8 cellular contexts compared by ENCODE assay signal in the genomic region with DNA sequence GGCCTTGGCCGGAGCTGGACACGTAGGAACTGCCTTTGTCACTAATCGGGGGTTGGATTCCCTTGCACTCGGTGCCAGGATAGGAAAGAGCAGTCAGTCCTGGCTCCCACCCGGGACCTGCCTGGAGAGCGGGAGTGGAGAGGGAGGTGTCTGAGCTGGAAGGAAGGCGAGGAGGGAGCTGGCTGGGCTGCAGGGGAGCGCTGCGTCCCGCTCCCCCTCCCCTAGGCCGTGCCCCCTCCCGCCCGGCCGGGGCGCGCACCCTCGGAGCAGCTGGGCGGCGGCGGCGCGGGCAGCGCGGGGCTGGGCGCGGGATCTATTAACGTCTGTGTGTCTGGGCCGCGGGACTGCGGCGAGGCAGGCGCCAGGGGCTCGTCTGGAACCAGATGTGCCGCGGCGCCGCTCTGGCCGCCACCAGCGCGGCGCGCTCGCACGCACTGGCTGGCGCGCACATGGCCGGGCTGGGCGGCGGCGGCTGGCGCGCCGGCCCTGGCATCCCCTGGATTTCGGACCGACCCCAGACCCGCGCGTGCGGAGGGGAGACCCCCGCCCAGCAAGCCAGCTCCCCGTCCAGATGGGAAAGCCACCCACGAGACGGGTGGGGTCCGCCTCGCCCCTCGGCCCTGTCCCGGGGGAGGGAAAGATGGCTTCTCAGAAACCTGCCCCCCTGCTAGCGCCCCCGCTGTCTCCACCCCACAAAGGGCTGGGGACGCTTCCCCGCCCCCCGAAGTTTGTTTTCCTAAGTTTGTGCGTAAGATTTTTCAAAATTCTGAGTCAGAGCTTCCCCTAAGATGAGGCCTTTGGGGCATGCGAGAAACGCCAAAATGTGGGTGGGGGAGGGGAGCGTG. TPM values are rescaled to one million over a fixed set of nuclear protein-coding genes. Genes with fewer than 3 reads are reported as not detected.
DNase-seq lines count a peak whose midpoint lies in the region; ATAC-seq and TF ChIP-seq lines count a peak whose summit lies in the region.

No MANE protein-coding gene starts in this region.

- no peak overlapping the region for H3K9ac ChIP-seq in Karpas-422 (ENCODE audit: low read length)

- TF ChIP-seq CTCF in AG04449 (IDR thresholded peaks at IDR 0.05; ENCODE audit: insufficient read depth, low read length, missing control alignments) (no peak), right atrium auricular region (IDR thresholded peaks at IDR 0.05) (no peak)

- H3K36me3 ChIP-seq in right atrium auricular region (no peaks in the 10 kb centered on the region), Karpas-422 (ENCODE audit: insufficient read depth, low read length) (no peaks in the 10 kb centered on the region)

- no peak overlapping the region for H2AFZ ChIP-seq in Karpas-422 (ENCODE audit: low read length)

- H3K4me3 Mint-ChIP-seq in activated naive CD4-positive, alpha-beta T cell treated with anti-CD3 and anti-CD28 coated beads, Interleukin-2, amount 50 U/mL, for 24 hours, result peak overlapping the region; percentile 81

- POLR2A ChIA-PET in AG04449 (lab: Yijun Ruan, JAX), result interaction anchor here (0.6 to 2.2 kb wide), 5 partner anchors 15 to 523 kb away, joined by 3 to 17 read pairs (median 3); no protein-coding TSS in a partner anchor

- H3K4me1 ChIP-seq in right atrium auricular region (peaks cover 0 to 19% of the 10 kb centered on the region in 2 donors), Karpas-422 (ENCODE audit: low read length) (no peaks in the 10 kb centered on the region)

- H3K27me3 ChIP-seq in right atrium auricular region, result no peaks in the 10 kb centered on the region
- no peaks in the 10 kb centered on the region for H3K27me3 ChIP-seq in Karpas-422 (ENCODE audit: low read length)

- H3K9me2 ChIP-seq in Karpas-422 (replicated peaks; ENCODE audit: insufficient read depth, low read length), result no peaks in the 10 kb centered on the region

- no peaks in the 10 kb centered on the region for H4K20me1 ChIP-seq in Karpas-422 (ENCODE audit: insufficient read depth, low read depth, low read length)

- peaks cover 11% of the 10 kb centered on the region for H3K27me3 Mint-ChIP-seq in activated naive CD4-positive, alpha-beta T cell treated with anti-CD3 and anti-CD28 coated beads, Interleukin-2, amount 50 U/mL, for 24 hours

- H3K27ac Mint-ChIP-seq in activated naive CD4-positive, alpha-beta T cell treated with anti-CD3 and anti-CD28 coated beads, Interleukin-2, amount 50 U/mL, for 24 hours, result peak overlapping the region; percentile 84

- peak overlapping the region; percentile 49 for H3K4me3 ChIP-seq in AG04449 (ENCODE audit: low read depth, low read length)
- peak overlapping the region; percentile 27 to 42 for H3K4me3 ChIP-seq in right atrium auricular region
- H3K4me3 ChIP-seq in Karpas-422 (ENCODE audit: low read length), result no peak overlapping the region

- H3K4me2 ChIP-seq in Karpas-422 (ENCODE audit: low read depth, low read length, poor library complexity, severe bottlenecking), result no peak overlapping the region

- no peaks in the 10 kb centered on the region for H3K9me3 ChIP-seq in right atrium auricular region
- no peaks in the 10 kb centered on the region for H3K9me3 ChIP-seq in Karpas-422 (ENCODE audit: low read length)

- no peaks in the 10 kb centered on the region for H3K36me3 Mint-ChIP-seq in activated naive CD4-positive, alpha-beta T cell treated with anti-CD3 and anti-CD28 coated beads, Interleukin-2, amount 50 U/mL, for 24 hours

- no peaks in the 10 kb centered on the region for H3K9me3 Mint-ChIP-seq in activated naive CD4-positive, alpha-beta T cell treated with anti-CD3 and anti-CD28 coated beads, Interleukin-2, amount 50 U/mL, for 24 hours

- H3K79me2 ChIP-seq in Karpas-422 (ENCODE audit: low read length), result no peaks in the 10 kb centered on the region

- peak overlapping the region; percentile 73 to 84 for H3K27ac ChIP-seq in right atrium auricular region
- no peak overlapping the region for H3K27ac ChIP-seq in Karpas-422 (ENCODE audit: low read length)

- CTCF ChIA-PET in AG04449 (lab: Yijun Ruan, JAX), result interaction anchor here (0.9 to 3.9 kb wide), 10 partner anchors 13 to 92 kb away, joined by 3 to 19 read pairs (median 4); no protein-coding TSS in a partner anchor

- H3K4me1 Mint-ChIP-seq in activated naive CD4-positive, alpha-beta T cell treated with anti-CD3 and anti-CD28 coated beads, Interleukin-2, amount 50 U/mL, for 24 hours, result peaks cover 3% of the 10 kb centered on the region

- DNase-seq in AG04449 (ENCODE audit: low read depth, low spot score), result no peak
- DNase-seq in NCI-H1105 (lab: John Stamatoyannopoulos, UW), result peak; percentile 31
- peak; percentile 86 for DNase-seq in right atrium auricular region (ENCODE audit: low spot score)
- DNase-seq in stimulated activated CD4-positive, alpha-beta T cell treated with anti-CD3 and anti-CD28 coated beads, Interleukin-12 subunit alpha, Interleukin-12 subunit beta, amount 100 ng/mL, for 24 hours (ENCODE audit: low read depth in 2 of 2), result peak; percentile 40 to 54
- no peak for DNase-seq in Karpas-422
- no peak for DNase-seq in NCI-H526 treated with DMSO at 0.1 percent for 48 hours (lab: John Stamatoyannopoulos, UW)

- no peak for ATAC-seq in GM18868 (IDR thresholded peaks at IDR 0.05; ENCODE audit: unreplicated experiment)

RNA-seq across cellular contexts. Expression of gene PRRX2, which starts 31.9 kb away (rescaled TPM):
- 1 to 10 TPM; 1.1 to 6.9 TPM for total RNA-seq in right atrium auricular region
- not detected in 2 replicates for total RNA-seq in Karpas-422 (2014; rRNA removed; shearing (Covaris generic); ENCODE audit: low replicate concordance)

RNA-seq across cellular contexts. Expression of gene ASB6, which starts 55.4 kb away (rescaled TPM):
- total RNA-seq in right atrium auricular region, result 10 to 100 TPM; 10.2 to 12.6 TPM
- total RNA-seq in Karpas-422 (2014; rRNA removed; shearing (Covaris generic); ENCODE audit: low replicate concordance), result 10.6 and 16.3 TPM in 2 replicates

RNA-seq across cellular contexts. Expression of gene PTGES, which starts 55.5 kb away (rescaled TPM):
- total RNA-seq in right atrium auricular region, result 1 to 10 TPM; 1.1 to 2.6 TPM
- total RNA-seq in Karpas-422 (2014; rRNA removed; shearing (Covaris generic); ENCODE audit: low replicate concordance), result not detected in 2 replicates

Comparison
In these comparisons a context has a peak if more than half of its experiments do, and no peak if none do; other contexts are left out.
1. DNase-seq: peak in NCI-H1105 (single experiment), right atrium auricular region (single experiment) and stimulated activated CD4-positive, alpha-beta T cell treated with anti-CD3 and anti-CD28 coated beads, Interleukin-12 subunit alpha, Interleukin-12 subunit beta, amount 100 ng/mL, for 24 hours (2 of 2); none in AG04449 (single experiment), Karpas-422 (single experiment) and NCI-H526 treated with DMSO at 0.1 percent for 48 hours (single experiment).